ENCODE assay signal across 8 cellular contexts in the genomic region with DNA sequence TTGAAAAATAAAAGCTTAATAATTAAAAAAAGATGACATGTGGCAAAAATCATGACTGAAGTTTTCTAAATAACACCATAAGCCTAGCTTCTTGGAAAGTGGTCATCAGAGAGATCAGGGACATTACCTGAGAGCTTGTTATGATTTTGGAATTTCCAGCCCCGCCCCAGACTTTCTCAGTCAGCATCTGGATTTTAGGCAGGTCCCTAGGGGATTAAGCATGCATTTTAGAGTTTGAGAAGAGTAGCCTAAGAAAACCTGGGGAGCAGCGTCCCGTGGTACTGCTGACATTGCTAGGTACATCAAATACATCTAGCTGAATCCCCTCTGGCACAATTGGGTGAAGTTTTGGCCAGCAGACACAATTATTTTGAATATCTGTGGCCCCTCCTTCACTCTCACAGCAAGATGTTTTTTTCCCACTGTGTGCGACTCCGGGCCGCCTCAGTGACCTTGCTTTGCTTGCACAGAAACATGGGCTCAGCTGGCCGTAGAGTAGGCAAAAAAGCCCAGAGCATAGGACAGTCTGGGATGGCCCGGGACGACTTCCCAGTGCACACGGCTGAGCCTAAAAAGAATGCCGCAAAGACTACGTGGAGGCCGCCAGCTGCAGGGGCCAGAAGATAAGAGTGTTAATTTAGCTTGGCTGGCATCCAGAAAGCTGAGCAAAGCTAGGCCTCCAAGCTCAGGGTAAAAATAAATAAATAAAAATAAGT. TPM values are rescaled to one million over a fixed set of nuclear protein-coding genes. Genes with fewer than 3 reads are reported as not detected.
DNase-seq lines count a peak whose midpoint lies in the region; ATAC-seq and TF ChIP-seq lines count a peak whose summit lies in the region.

No MANE protein-coding gene starts in this region.

- H3K4me3 Mint-ChIP-seq in naive B cell, result peak overlapping the region in 4 of 8 donors; percentile 66 to 84 (median 76)

- H3K27me3 Mint-ChIP-seq in naive B cell, result no peaks in the 10 kb centered on the region

- no peaks in the 10 kb centered on the region for H3K9me3 Mint-ChIP-seq in naive B cell

- in situ Hi-C loops in ACHN (cut with HindIII; ENCODE audit: low pct_ligation_motif_present, low pct_unique_long_range_greater_than_20kb, low sequenced_read_pairs), result no loop called here

- TF ChIP-seq CTCF in choroid plexus epithelial cell (conservative IDR thresholded peaks at IDR 0.05; ENCODE audit: low read depth, low read length), result no peak

- peak overlapping the region in 4 of 6 donors; percentile 54 to 94 (median 78) for H3K27ac Mint-ChIP-seq in naive B cell

- no peak for ATAC-seq in naive B cell (ENCODE audit: low read depth in 2 of 2)
- no peak for ATAC-seq in HG03565 (IDR thresholded peaks at IDR 0.05; ENCODE audit: unreplicated experiment)

- no peak overlapping the region for H3K4me3 ChIP-seq in choroid plexus epithelial cell (ENCODE audit: low read depth, low read length)

- peaks cover 62 to 92% (median 90%) of the 10 kb centered on the region in 3 donors for H3K4me1 Mint-ChIP-seq in naive B cell

- peak; percentile 25 for DNase-seq in CMK (ENCODE audit: low read depth)
- peak; percentile 16 for DNase-seq in NCI-H2029 treated with DMSO at 0.1 percent for 48 hours (lab: John Stamatoyannopoulos, UW)
- DNase-seq in choroid plexus epithelial cell (ENCODE audit: low read depth), result peak; percentile 89
- DNase-seq in naive B cell, result no peak
- no peak for DNase-seq in anterior cingulate cortex (lab: John Stamatoyannopoulos, UW)
- DNase-seq in activated CD8-positive, alpha-beta memory T cell treated with anti-CD3 and anti-CD28 coated beads, Interleukin-2, amount 50 U/mL, for 48 hours, result no peak
- DNase-seq in ACHN, result no peak

- no peaks in the 10 kb centered on the region for H3K36me3 Mint-ChIP-seq in naive B cell

RNA-seq across cellular contexts. Expression of gene MEF2A, which starts 58.6 kb away (rescaled TPM):
- polyA plus RNA-seq in naive B cell (ENCODE audit: low read depth in 6 of 6), result 10 to 100 TPM; 27.1 to 56.6 (median 40.9) TPM

Comparison
In these comparisons a context has a peak if more than half of its experiments do, and no peak if none do; other contexts are left out.
1. DNase-seq: peak in CMK (single experiment), NCI-H2029 treated with DMSO at 0.1 percent for 48 hours (single experiment) and choroid plexus epithelial cell (single experiment); none in naive B cell (single experiment), anterior cingulate cortex (0 of 58), activated CD8-positive, alpha-beta memory T cell treated with anti-CD3 and anti-CD28 coated beads, Interleukin-2, amount 50 U/mL, for 48 hours (single experiment) and ACHN (single experiment).